Comparison of ENCODE assay signal across 9 cellular contexts in genomic region chr7:5823504-5824296, GRCh38. TPM values are rescaled to one million over a fixed set of nuclear protein-coding genes. Genes with fewer than 3 reads are reported as not detected.
DNase-seq lines count a peak whose midpoint lies in the region; ATAC-seq, FAIRE-seq and TF ChIP-seq lines count a peak whose summit lies in the region.
"Not testable (repeated sequence)": the region's sequence is repeated elsewhere in the genome, so short reads cannot be mapped to it uniquely, and the experiment has no call there.
"Had no signal": no experiment of that assay in that cellular context is flagged by ENCODE, and none has a peak within 500 bp of the region (broad histone marks: within the 10 kb centered on the region; RNA-seq: fewer than 3 reads in every experiment).

No MANE protein-coding gene starts in this region.

- ATAC-seq in esophagus mucosa, result peak; percentile 4
- not testable (repeated sequence) for ATAC-seq in right lobe of liver

- H3K27me3 ChIP-seq in WERI-Rb-1 (ENCODE audit: insufficient read depth, low read depth, severe bottlenecking); astrocyte (ENCODE audit: insufficient read depth, low read length); right lobe of liver; trophoblast cell (ENCODE audit: insufficient read depth, low read length); tibial nerve: not testable (repeated sequence)

- CTCF ChIA-PET in Calu3 (lab: Charles Lee), result not testable (repeated sequence)

- peak overlapping the region; percentile 97 for H3K4me3 Mint-ChIP-seq in Calu3 (ENCODE audit: low read depth, unreplicated experiment)
- peak overlapping the region; percentile 88 for H3K4me3 Mint-ChIP-seq in astrocyte (ENCODE audit: unreplicated experiment)

- peaks cover 17% of the 10 kb centered on the region for H3K36me3 Mint-ChIP-seq in Calu3 (ENCODE audit: insufficient read depth, unreplicated experiment)
- H3K36me3 Mint-ChIP-seq in astrocyte (ENCODE audit: low read depth, unreplicated experiment), result not testable (repeated sequence)

- not testable (repeated sequence) for H3K4ac ChIP-seq in trophoblast cell (ENCODE audit: low read depth, low read length)

- not testable (repeated sequence) for H3K79me2 ChIP-seq in astrocyte (ENCODE audit: insufficient read depth, low read length); trophoblast cell (ENCODE audit: control insufficient read depth, insufficient read depth, low read length, poor library complexity)

- intact Hi-C loops in Calu3 (cut with micrococcal nuclease; ENCODE audit: unreplicated experiment); right lobe of liver (cut with DNase I): not testable (repeated sequence)

- not testable (repeated sequence) for H2BK12ac ChIP-seq in trophoblast cell (ENCODE audit: low read length)

- H3K4me1 Mint-ChIP-seq in Calu3 (ENCODE audit: low read depth, unreplicated experiment), result peaks cover 13% of the 10 kb centered on the region
- not testable (repeated sequence) for H3K4me1 Mint-ChIP-seq in astrocyte (ENCODE audit: low read depth, unreplicated experiment)

- peak overlapping the region; percentile 94 for H2AFZ ChIP-seq in astrocyte (ENCODE audit: low read depth, low read length)
- H2AFZ ChIP-seq in trophoblast cell (ENCODE audit: insufficient read depth, low read length, poor library complexity), result peak overlapping the region; percentile 97

- not testable (repeated sequence) for H2BK120ac ChIP-seq in trophoblast cell (ENCODE audit: insufficient read depth, low read length, poor library complexity)

- not testable (repeated sequence) for H2BK5ac ChIP-seq in trophoblast cell (ENCODE audit: low read depth, low read length, poor library complexity)

- H3K27me3 Mint-ChIP-seq in Calu3 (ENCODE audit: unreplicated experiment); astrocyte (ENCODE audit: low read depth, unreplicated experiment): not testable (repeated sequence)

- not testable (repeated sequence) for H4K20me1 ChIP-seq in astrocyte (ENCODE audit: insufficient read depth, low read length)

- TF ChIP-seq EP300 in tibial nerve (IDR thresholded peaks at IDR 0.05), result not testable (repeated sequence)

- not testable (repeated sequence) for H3K27ac ChIP-seq in WERI-Rb-1; astrocyte (ENCODE audit: low read depth, low read length); right lobe of liver; trophoblast cell (ENCODE audit: low read depth, low read length)
- peak overlapping the region in 2 of 4 donors; percentile 76 to 77 for H3K27ac ChIP-seq in tibial nerve

- not testable (repeated sequence) for DNase-seq in Calu3; Jurkat, Clone E6-1 (ENCODE audit: low read depth, low spot score); WERI-Rb-1; astrocyte (ENCODE audit: low read depth); right lobe of liver; trophoblast cell; tibial nerve (ENCODE audit: low spot score in 2 of 2)

- H3K9me3 ChIP-seq in WERI-Rb-1 (ENCODE audit: severe bottlenecking); astrocyte (ENCODE audit: insufficient read depth, low read depth, low read length); right lobe of liver; trophoblast cell (ENCODE audit: insufficient read depth, low read depth, low read length); tibial nerve: not testable (repeated sequence)

- peak overlapping the region; percentile 69 for H3K9ac ChIP-seq in astrocyte (ENCODE audit: low read length)
- H3K9ac ChIP-seq in trophoblast cell (ENCODE audit: low read length), result not testable (repeated sequence)

- FAIRE-seq in astrocyte (lab: Jason Lieb, UNC), result not testable (repeated sequence)

- not testable (repeated sequence) for H3K4me1 ChIP-seq in astrocyte (ENCODE audit: insufficient read depth, low read length); trophoblast cell (ENCODE audit: control insufficient read depth in 1 of 2, insufficient read depth in 2 of 2, low read length in 2 of 2)
- peaks cover 0 to 12% (median 0%) of the 10 kb centered on the region in 4 donors for H3K4me1 ChIP-seq in right lobe of liver
- peaks cover 0 to 17% (median 4%) of the 10 kb centered on the region in 4 donors for H3K4me1 ChIP-seq in tibial nerve

- H3K27ac Mint-ChIP-seq in Calu3 (ENCODE audit: unreplicated experiment) (peak overlapping the region; percentile 82), astrocyte (ENCODE audit: unreplicated experiment) (peak overlapping the region; percentile 62)

- BruUV-seq in Calu3 (replicated peaks; lab: Mats Ljungman, UMichigan), result not testable (repeated sequence)

- H4K12ac ChIP-seq in trophoblast cell (ENCODE audit: low read depth, low read length), result peak overlapping the region; percentile 68

- H4K91ac ChIP-seq in trophoblast cell (ENCODE audit: low read depth, low read length), result peak overlapping the region; percentile 41

- H3K4me3 ChIP-seq in Jurkat, Clone E6-1 (ENCODE audit: low read length), result peak overlapping the region; percentile 65
- H3K4me3 ChIP-seq in WERI-Rb-1 (ENCODE audit: low read depth, low read length) (peak overlapping the region; percentile 73), astrocyte (ENCODE audit: insufficient read depth, low read depth, low read length) (peak overlapping the region; percentile 67), right lobe of liver (peak overlapping the region; percentile 62 to 77 (median 65)), trophoblast cell (ENCODE audit: low read depth, low read length) (peak overlapping the region; percentile 87), tibial nerve (peak overlapping the region; percentile 57 to 66 (median 62))

- not testable (repeated sequence) for H3K36me3 ChIP-seq in WERI-Rb-1; astrocyte (ENCODE audit: insufficient read depth, low read length); right lobe of liver; trophoblast cell (ENCODE audit: control insufficient read depth in 1 of 2, insufficient read depth in 2 of 2, low read length in 2 of 2); tibial nerve

- H3K14ac ChIP-seq in trophoblast cell (ENCODE audit: low read length), result peak overlapping the region; percentile 45

- H2AK5ac ChIP-seq in trophoblast cell (ENCODE audit: low read length), result not testable (repeated sequence)

- 11% methylated on average over 8 of the region's 18 CpGs for WGBS in right lobe of liver (ENCODE audit: insufficient coverage, low coverage, low lambda C conversion rate, missing lambda C conversion rate)
- no CpG with 5 or more reads among the region's 18 CpGs for WGBS in trophoblast cell (ENCODE audit: extremely low coverage, insufficient coverage, insufficient read length)
- 43 to 53% methylated on average over 18 of the region's 18 CpGs for WGBS in tibial nerve, 2 donors

- peak overlapping the region; percentile 85 for H4K8ac ChIP-seq in trophoblast cell (ENCODE audit: low read depth, low read length)

- H3K23ac ChIP-seq in trophoblast cell (ENCODE audit: low read length), result not testable (repeated sequence)

- not testable (repeated sequence) for H3K9me3 Mint-ChIP-seq in Calu3 (ENCODE audit: low read depth, unreplicated experiment); astrocyte (ENCODE audit: unreplicated experiment)

- H3K18ac ChIP-seq in trophoblast cell (ENCODE audit: low read length), result not testable (repeated sequence)

- peak overlapping the region; percentile 86 for H3K4me2 ChIP-seq in astrocyte (ENCODE audit: low read length)
- peak overlapping the region; percentile 76 for H3K4me2 ChIP-seq in trophoblast cell (ENCODE audit: low read length)

- not testable (repeated sequence) for TF ChIP-seq POLR2A in right lobe of liver (IDR thresholded peaks at IDR 0.05); tibial nerve (IDR thresholded peaks at IDR 0.05)

- not testable (repeated sequence) for H3K79me1 ChIP-seq in trophoblast cell (ENCODE audit: low read length)

- not testable (repeated sequence) for TF ChIP-seq CTCF in Calu3 (IDR thresholded peaks at IDR 0.05; ENCODE audit: unreplicated experiment); WERI-Rb-1 (IDR thresholded peaks at IDR 0.05; ENCODE audit: low read depth, low read length); astrocyte (IDR thresholded peaks at IDR 0.05; ENCODE audit: insufficient read depth, low read depth, low read length); right lobe of liver (IDR thresholded peaks at IDR 0.05); tibial nerve (IDR thresholded peaks at IDR 0.05)

RNA-seq across cellular contexts. Expression of gene RNF216, which starts 42.2 kb away (rescaled TPM):
- 45.7 and 48.7 TPM in 2 replicates for total RNA-seq in Calu3 (2022)
- 42.9 TPM for polyA plus RNA-seq in Jurkat, Clone E6-1 (2012; ENCODE audit: insufficient read depth, insufficient read length)
- 45.1 and 46.8 TPM in 2 replicates for total RNA-seq in astrocyte
- 10.9 TPM for total RNA-seq in esophagus mucosa
- 10 to 100 TPM; 11.1 to 15.0 (median 12.7) TPM for total RNA-seq in right lobe of liver
- 25.1 and 25.8 TPM in 2 replicates for polyA plus RNA-seq in trophoblast cell (2013)
- 10 to 100 TPM; 33.5 to 43.8 (median 36.9) TPM for total RNA-seq in tibial nerve

RNA-seq across cellular contexts. Expression of gene OCM, which starts 56.9 kb away (rescaled TPM):
- total RNA-seq in Calu3 (2022) (not detected in 2 replicates), astrocyte (not detected in 2 replicates), esophagus mucosa (not detected), right lobe of liver (not detected), tibial nerve (not detected)
- not detected for polyA plus RNA-seq in Jurkat, Clone E6-1 (2012; ENCODE audit: insufficient read depth, insufficient read length)
- polyA plus RNA-seq in trophoblast cell (2013), result not detected in 2 replicates
- total RNA-seq: cerebellum had no signal
